ENCODE assay signal across 20 cellular contexts in the genomic region with DNA sequence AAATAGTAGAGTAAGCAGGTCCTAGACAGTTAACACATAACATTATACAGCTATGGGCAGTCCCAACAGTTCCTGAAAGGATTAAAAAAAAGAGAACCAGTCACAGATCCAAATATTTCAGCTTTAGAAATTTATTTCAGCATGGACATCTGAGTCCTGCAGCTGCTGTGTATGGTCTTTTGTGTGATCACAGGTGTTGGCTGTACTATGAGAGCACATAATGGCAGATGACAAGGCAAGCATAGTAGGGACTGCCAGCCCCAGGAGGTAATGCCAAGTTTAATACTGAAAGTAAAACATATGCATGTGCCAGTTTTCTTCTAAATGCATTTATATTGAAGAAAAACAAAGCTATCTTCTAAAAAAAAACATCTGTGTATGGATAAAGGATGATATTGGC.
"Had no signal": no experiment of that assay in that cellular context is flagged by ENCODE, and none has a peak within 500 bp of the region (broad histone marks: within the 10 kb centered on the region; RNA-seq: fewer than 3 reads in every experiment).

No MANE protein-coding gene starts in this region.

- DNase-seq: activated CD4-positive, alpha-beta memory T cell treated with anti-CD3 and anti-CD28 coated beads, Interleukin-2, amount 10 ng/mL, durations not matched to agents 7 days and 5 days; activated CD4-positive, alpha-beta T cell treated with anti-CD3 and anti-CD28 coated beads for 1 hour; activated CD4-positive, alpha-beta T cell treated with anti-CD3 and anti-CD28 coated beads, Interleukin-2, amount 10 ng/mL, durations not matched to agents 7 days and 5 days; activated CD8-positive, alpha-beta memory T cell treated with anti-CD3 and anti-CD28 coated beads, Interleukin-2, amount 50 U/mL, for 48 hours; activated gamma-delta T cell; activated naive CD4-positive, alpha-beta T cell treated with anti-CD3 and anti-CD28 coated beads, Interleukin-2, amount 10 ng/mL, durations not matched to agents 7 days and 5 days; activated naive CD8-positive, alpha-beta T cell treated with anti-CD3 and anti-CD28 coated beads, Interleukin-2, amount 10 ng/mL, durations not matched to agents 7 days and 5 days; activated T-cell treated with anti-CD3 and anti-CD28 coated beads, Interleukin-2, amount 50 U/mL, for 24 hours; brain microvascular endothelial cell; islet precursor cell; left ventricle myocardium inferior; mucosa of descending colon; posterior cingulate gyrus; right cardiac atrium; stimulated activated CD4-positive, alpha-beta T cell treated with anti-CD3 and anti-CD28 coated beads, Interleukin-15, amount 100 ng/mL, for 24 hours; stimulated activated CD4-positive, alpha-beta T cell treated with anti-CD3 and anti-CD28 coated beads, Interleukin-2, amount 100 ng/mL, for 24 hours; stimulated activated naive CD4-positive, alpha-beta T cell; tibial artery had no signal

- ATAC-seq: gastroesophageal sphincter; mucosa of descending colon; natural killer cell treated with Interleukin-12 subunit alpha and Interleukin-12 subunit beta and Interleukin-15 and Interleukin-18, amount 100 ng/mL, for 72 hours; right cardiac atrium had no signal
